Comparison of ENCODE assay signal across 25 cellular contexts in the genomic region with DNA sequence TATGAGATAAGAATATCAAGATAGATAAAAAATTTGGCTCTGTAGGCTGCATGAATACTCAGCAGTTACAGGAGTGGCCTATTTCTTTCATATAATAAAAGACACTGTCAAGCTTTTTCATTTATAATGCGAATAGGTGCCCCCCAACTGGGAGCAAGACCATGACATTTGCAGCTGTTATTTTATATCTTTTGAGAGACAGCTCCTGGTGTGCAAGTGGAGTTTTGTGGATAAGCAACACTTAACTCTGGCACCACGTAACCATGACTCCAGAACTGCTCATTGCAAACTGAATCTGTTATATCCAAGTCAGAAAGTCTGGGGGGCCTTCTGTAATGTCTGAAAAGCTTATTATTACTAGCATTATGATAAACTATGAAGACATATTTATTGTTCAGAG.
"Had no signal": no experiment of that assay in that cellular context is flagged by ENCODE, and none has a peak within 500 bp of the region (broad histone marks: within the 10 kb centered on the region; RNA-seq: fewer than 3 reads in every experiment).

No MANE protein-coding gene starts in this region.

- H3K36me3 ChIP-seq: ascending aorta, brain microvascular endothelial cell, gastrocnemius medialis, left lung, lower lobe of right lung, neutrophil, right lobe of liver, thoracic aorta, uterus had no signal

- H3K9me3 ChIP-seq: ascending aorta, gastrocnemius medialis, left lung, lower lobe of right lung, neutrophil, right lobe of liver, thoracic aorta, uterus had no signal

- H3K4me3 ChIP-seq: ascending aorta, coronary artery, dorsolateral prefrontal cortex, gastrocnemius medialis, left lung, lower lobe of right lung, right lobe of liver, thoracic aorta, uterus had no signal

- H3K4me1 ChIP-seq: ascending aorta, gastrocnemius medialis, left lung, lower lobe of right lung, right lobe of liver, uterus had no signal

- H3K27ac ChIP-seq: ascending aorta, brain microvascular endothelial cell, coronary artery, dorsolateral prefrontal cortex, gastrocnemius medialis, left lung, lower lobe of right lung, neutrophil, right lobe of liver, thoracic aorta, uterus had no signal

- DNase-seq: activated CD4-positive, alpha-beta memory T cell treated with anti-CD3 and anti-CD28 coated beads, Interleukin-2, amount 10 ng/mL, durations not matched to agents 7 days and 5 days; activated CD4-positive, alpha-beta T cell treated with anti-CD3 and anti-CD28 coated beads for 1 hour; activated CD4-positive, alpha-beta T cell treated with anti-CD3 and anti-CD28 coated beads, Interleukin-2, amount 10 ng/mL, durations not matched to agents 7 days and 5 days; activated CD8-positive, alpha-beta memory T cell treated with anti-CD3 and anti-CD28 coated beads, Interleukin-2, amount 50 U/mL, for 48 hours; activated gamma-delta T cell; activated naive CD4-positive, alpha-beta T cell treated with anti-CD3 and anti-CD28 coated beads, Interleukin-2, amount 10 ng/mL, durations not matched to agents 7 days and 5 days; activated naive CD8-positive, alpha-beta T cell treated with anti-CD3 and anti-CD28 coated beads, Interleukin-2, amount 10 ng/mL, durations not matched to agents 7 days and 5 days; activated T-cell treated with anti-CD3 and anti-CD28 coated beads, Interleukin-2, amount 50 U/mL, for 24 hours; brain microvascular endothelial cell; dorsolateral prefrontal cortex; effector memory CD4-positive, alpha-beta T cell; erythroblast; gastrocnemius medialis; glutamatergic neuron; left lung; lower lobe of right lung; mesenchymal stem cell; right lobe of liver; stimulated activated CD4-positive, alpha-beta T cell treated with anti-CD3 and anti-CD28 coated beads, Interleukin-4, amount 100 ng/mL, for 1 hour; trophoblast cell; uterus had no signal

- H3K27me3 ChIP-seq: ascending aorta, brain microvascular endothelial cell, dorsolateral prefrontal cortex, gastrocnemius medialis, left lung, neutrophil, right lobe of liver, uterus had no signal
